ENCODE assay signal across 15 cellular contexts in the genomic region with DNA sequence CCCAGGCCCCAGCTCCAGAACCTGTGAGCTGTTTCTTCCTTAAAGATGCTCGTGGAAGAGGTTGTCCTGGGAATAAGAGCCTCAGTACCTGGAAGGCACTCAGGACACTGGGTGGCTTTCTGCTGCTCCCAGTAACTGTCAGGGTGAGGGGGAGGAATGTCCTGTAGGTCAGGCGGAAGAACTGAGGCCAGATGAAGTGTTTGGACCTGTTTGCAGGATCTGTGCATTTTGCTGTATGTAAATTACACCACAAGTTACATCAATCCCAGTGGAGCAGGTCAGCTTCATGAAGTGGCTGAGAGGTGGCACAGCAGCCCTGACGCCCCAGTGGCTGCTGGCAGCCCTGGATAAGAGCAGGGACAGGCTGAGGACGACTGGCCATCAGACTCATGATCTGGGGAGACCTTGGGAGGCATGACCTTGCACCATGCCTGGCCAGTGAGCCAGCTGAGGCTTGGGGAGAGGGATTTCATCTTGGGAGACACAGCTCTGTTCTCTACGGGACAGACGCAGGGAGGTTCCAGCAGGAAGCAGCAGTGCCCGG. TPM values are rescaled to one million over a fixed set of nuclear protein-coding genes. Genes with fewer than 3 reads are reported as not detected.
DNase-seq lines count a peak whose midpoint lies in the region; TF ChIP-seq lines count a peak whose summit lies in the region.
"Had no signal": no experiment of that assay in that cellular context is flagged by ENCODE, and none has a peak within 500 bp of the region (broad histone marks: within the 10 kb centered on the region; RNA-seq: fewer than 3 reads in every experiment).

No MANE protein-coding gene starts in this region.

- no peak for TF ChIP-seq POLR2A in tibial nerve (IDR thresholded peaks at IDR 0.05)

- peaks cover 0 to 24% (median 8%) of the 10 kb centered on the region in 4 donors for H3K4me1 ChIP-seq in tibial nerve

- no peak for DNase-seq in RWPE1 (ENCODE audit: low spot score)
- peak; percentile 21 for DNase-seq in chondrocyte (ENCODE audit: low spot score)
- no peak for DNase-seq in mesothelial cell of epicardium (ENCODE audit: low spot score in 2 of 2, unreplicated experiment in 2 of 2)
- DNase-seq in tibial nerve (ENCODE audit: low spot score in 2 of 2) = no peak
- DNase-seq in activated CD4-positive, alpha-beta T cell treated with anti-CD3 and anti-CD28 coated beads, Interleukin-2, amount 10 ng/mL, durations not matched to agents 24 days and 14 days = no peak
- no peak for DNase-seq in NCI-H446 (lab: John Stamatoyannopoulos, UW)
- DNase-seq in NCI-H774 (lab: John Stamatoyannopoulos, UW) = no peak
- DNase-seq: activated CD4-positive, alpha-beta memory T cell treated with anti-CD3 and anti-CD28 coated beads for 36 hours; activated T-cell treated with anti-CD3 and anti-CD28 coated beads, Interleukin-2, amount 50 U/mL, for 72 hours; DMS153; effector CD8-positive, alpha-beta T cell; NCI-H187 treated with DMSO at 0.1 percent for 48 hours had no signal

- intact Hi-C loops in activated CD4-positive, alpha-beta T cell treated with anti-CD3 and anti-CD28 coated beads, Interleukin-2, amount 10 ng/mL, durations not matched to agents 24 days and 14 days (cut with micrococcal nuclease) = no loop called here

- peak overlapping the region; percentile 61 for H3K27ac Mint-ChIP-seq in chondrocyte (ENCODE audit: unreplicated experiment)
- H3K27ac Mint-ChIP-seq in mesothelial cell of epicardium = peak overlapping the region; percentile 72
- H3K27ac Mint-ChIP-seq in activated CD4-positive, alpha-beta T cell treated with anti-CD3 and anti-CD28 coated beads, Interleukin-2, amount 10 ng/mL, durations not matched to agents 24 days and 14 days = no peak overlapping the region
- H3K27ac Mint-ChIP-seq: activated CD4-positive, alpha-beta memory T cell treated with anti-CD3 and anti-CD28 coated beads for 36 hours; activated T-cell treated with anti-CD3 and anti-CD28 coated beads, Interleukin-2, amount 50 U/mL, for 72 hours; memory B cell had no signal

- H3K4me3 Mint-ChIP-seq in chondrocyte (ENCODE audit: unreplicated experiment) (no peak overlapping the region), mesothelial cell of epicardium (no peak overlapping the region)
- H3K4me3 Mint-ChIP-seq in activated CD4-positive, alpha-beta T cell treated with anti-CD3 and anti-CD28 coated beads, Interleukin-2, amount 10 ng/mL, durations not matched to agents 24 days and 14 days = no peak overlapping the region
- H3K4me3 Mint-ChIP-seq: activated CD4-positive, alpha-beta memory T cell treated with anti-CD3 and anti-CD28 coated beads for 36 hours; activated T-cell treated with anti-CD3 and anti-CD28 coated beads, Interleukin-2, amount 50 U/mL, for 72 hours; memory B cell had no signal

- POLR2A ChIA-PET in RWPE1 (lab: Yijun Ruan, JAX; ENCODE audit: low non-redundant PET) = interaction anchor here (1.1 kb wide), 1 partner anchor 42 kb away, joined by 3 read pairs; a partner anchor contains a TSS

- WGBS in tibial nerve, 2 donors = 42 to 50% methylated on average over 6 to 7 of the region's 7 CpGs

- TF ChIP-seq CTCF in RWPE1 (conservative IDR thresholded peaks at IDR 0.05; ENCODE audit: low read depth) = no peak
- peak; percentile 31 for TF ChIP-seq CTCF in chondrocyte (IDR thresholded peaks at IDR 0.05)
- no peak for TF ChIP-seq CTCF in mesothelial cell of epicardium (IDR thresholded peaks at IDR 0.05; ENCODE audit: unreplicated experiment)
- TF ChIP-seq CTCF in tibial nerve (IDR thresholded peaks at IDR 0.05) = no peak

- no peaks in the 10 kb centered on the region for H3K9me3 Mint-ChIP-seq in chondrocyte (ENCODE audit: low read depth)
- H3K9me3 Mint-ChIP-seq in mesothelial cell of epicardium = peaks cover 4% of the 10 kb centered on the region
- no peaks in the 10 kb centered on the region for H3K9me3 Mint-ChIP-seq in activated CD4-positive, alpha-beta T cell treated with anti-CD3 and anti-CD28 coated beads, Interleukin-2, amount 10 ng/mL, durations not matched to agents 24 days and 14 days
- H3K9me3 Mint-ChIP-seq: activated CD4-positive, alpha-beta memory T cell treated with anti-CD3 and anti-CD28 coated beads for 36 hours; activated T-cell treated with anti-CD3 and anti-CD28 coated beads, Interleukin-2, amount 50 U/mL, for 72 hours; memory B cell had no signal

- CTCF ChIA-PET in RWPE1 (lab: Yijun Ruan, JAX) = no interaction called here

- H3K9me3 ChIP-seq in tibial nerve = no peaks in the 10 kb centered on the region
- H3K9me3 ChIP-seq: BLaER1 treated with 17β-estradiol and CSF1 and Interleukin-3, amounts not matched to agents 10 nM and 100 nM; testis had no signal

- H3K36me3 Mint-ChIP-seq in chondrocyte (ENCODE audit: low read depth) (peaks cover 2% of the 10 kb centered on the region), mesothelial cell of epicardium (peaks cover 3% of the 10 kb centered on the region)
- H3K36me3 Mint-ChIP-seq in activated CD4-positive, alpha-beta T cell treated with anti-CD3 and anti-CD28 coated beads, Interleukin-2, amount 10 ng/mL, durations not matched to agents 24 days and 14 days (ENCODE audit: low read depth) = no peaks in the 10 kb centered on the region
- H3K36me3 Mint-ChIP-seq: activated CD4-positive, alpha-beta memory T cell treated with anti-CD3 and anti-CD28 coated beads for 36 hours; memory B cell had no signal

- peak overlapping the region; percentile 91 for H3K27ac ChIP-seq in RWPE1
- peak overlapping the region in 3 of 4 donors; percentile 56 to 82 (median 72) for H3K27ac ChIP-seq in tibial nerve
- H3K27ac ChIP-seq: BLaER1 treated with 17β-estradiol and CSF1 and Interleukin-3, amounts not matched to agents 10 nM and 100 nM had no signal

- H3K4me1 Mint-ChIP-seq in chondrocyte (ENCODE audit: low read depth) (peaks cover 31% of the 10 kb centered on the region), mesothelial cell of epicardium (peaks cover 15% of the 10 kb centered on the region)
- H3K4me1 Mint-ChIP-seq in activated CD4-positive, alpha-beta T cell treated with anti-CD3 and anti-CD28 coated beads, Interleukin-2, amount 10 ng/mL, durations not matched to agents 24 days and 14 days = no peaks in the 10 kb centered on the region

- TF ChIP-seq EP300 in tibial nerve (IDR thresholded peaks at IDR 0.05) = no peak

- H3K36me3 ChIP-seq in tibial nerve = peaks cover 0 to 34% (median 0%) of the 10 kb centered on the region in 3 donors
- H3K36me3 ChIP-seq: BLaER1 treated with 17β-estradiol and CSF1 and Interleukin-3, amounts not matched to agents 10 nM and 100 nM had no signal

- no peaks in the 10 kb centered on the region for H3K27me3 ChIP-seq in tibial nerve
- H3K27me3 ChIP-seq: BLaER1 treated with 17β-estradiol and CSF1 and Interleukin-3, amounts not matched to agents 10 nM and 100 nM; testis had no signal

- H3K4me3 ChIP-seq in tibial nerve = no peak overlapping the region
- H3K4me3 ChIP-seq: BLaER1 treated with 17β-estradiol and CSF1 and Interleukin-3, amounts not matched to agents 10 nM and 100 nM; testis had no signal

- no peaks in the 10 kb centered on the region for H3K27me3 Mint-ChIP-seq in chondrocyte (ENCODE audit: low read depth)
- H3K27me3 Mint-ChIP-seq in mesothelial cell of epicardium (ENCODE audit: low read depth) = no peaks in the 10 kb centered on the region
- no peaks in the 10 kb centered on the region for H3K27me3 Mint-ChIP-seq in activated CD4-positive, alpha-beta T cell treated with anti-CD3 and anti-CD28 coated beads, Interleukin-2, amount 10 ng/mL, durations not matched to agents 24 days and 14 days
- H3K27me3 Mint-ChIP-seq: activated CD4-positive, alpha-beta memory T cell treated with anti-CD3 and anti-CD28 coated beads for 36 hours had no signal

RNA-seq across cellular contexts. Expression of a gene that starts 27.2 kb away (rescaled TPM):
- total RNA-seq in chondrocyte (10.7 to 16.5 TPM (median 15.2 TPM) in 3 replicates), mesothelial cell of epicardium (15.4 to 19.1 TPM (median 16.4 TPM) in 3 replicates), tibial nerve (10 to 100 TPM; 20.9 to 25.1 (median 23.9) TPM)
- total RNA-seq in activated CD4-positive, alpha-beta T cell treated with anti-CD3 and anti-CD28 coated beads, Interleukin-2, amount 10 ng/mL, durations not matched to agents 24 days and 14 days = 1.5 and 2.1 TPM in 2 replicates

RNA-seq across cellular contexts. Expression of a gene that starts 41.6 kb away (rescaled TPM):
- total RNA-seq in chondrocyte (284 to 413 TPM (median 394 TPM) in 3 replicates), mesothelial cell of epicardium (63.3 to 68.6 TPM (median 67.5 TPM) in 3 replicates), tibial nerve (100 to 1,000 TPM; 185 to 445 (median 240) TPM)
- not detected in 2 replicates for total RNA-seq in activated CD4-positive, alpha-beta T cell treated with anti-CD3 and anti-CD28 coated beads, Interleukin-2, amount 10 ng/mL, durations not matched to agents 24 days and 14 days
- total RNA-seq: activated CD4-positive, alpha-beta memory T cell treated with anti-CD3 and anti-CD28 coated beads for 36 hours had no signal

Comparison
In these comparisons a context has a peak if more than half of its experiments do, and no peak if none do; other contexts are left out.
1. RNA of a gene that starts 41.6 kb away (total RNA-seq): 284 to 413 TPM in chondrocyte, 185 to 445 TPM in tibial nerve and 63.3 to 68.6 TPM in mesothelial cell of epicardium; not detected in activated CD4-positive, alpha-beta T cell treated with anti-CD3 and anti-CD28 coated beads, Interleukin-2, amount 10 ng/mL, durations not matched to agents 24 days and 14 days; every median in the first group is over 10 times any median in the second.